Comparison of ENCODE assay signal across 8 cellular contexts in genomic region chr9:136665111-136665703, GRCh38. TPM values are rescaled to one million over a fixed set of nuclear protein-coding genes. Genes with fewer than 3 reads are reported as not detected.
DNase-seq lines count a peak whose midpoint lies in the region; ATAC-seq and TF ChIP-seq lines count a peak whose summit lies in the region.

No MANE protein-coding gene starts in this region.

- H3K27ac ChIP-seq in osteoblast (ENCODE audit: low read depth, low read length) = no peak overlapping the region

- ATAC-seq in T-cell (replicated peaks in 1 of 4) (peak; percentile 37 to 48 (median 42)), HG03039 (IDR thresholded peaks at IDR 0.05; ENCODE audit: unreplicated experiment) (no peak)

- no peaks in the 10 kb centered on the region for H3K36me3 Mint-ChIP-seq in T-helper 2 cell treated with Interferon-gamma antibody and Interleukin-4, amounts not matched to agents 5 μg/mL and 100 μg/mL, for 36 hours (ENCODE audit: low read depth)
- no peaks in the 10 kb centered on the region for H3K36me3 Mint-ChIP-seq in T-cell

- peaks cover 18% of the 10 kb centered on the region for H3K27me3 Mint-ChIP-seq in T-helper 2 cell treated with Interferon-gamma antibody and Interleukin-4, amounts not matched to agents 5 μg/mL and 100 μg/mL, for 36 hours (ENCODE audit: low read depth)
- peaks cover 0 to 24% of the 10 kb centered on the region in 2 donors for H3K27me3 Mint-ChIP-seq in T-cell

- POLR2A ChIA-PET in T-cell (lab: Charles Lee) = no interaction called here

- H3K9me3 Mint-ChIP-seq in T-helper 2 cell treated with Interferon-gamma antibody and Interleukin-4, amounts not matched to agents 5 μg/mL and 100 μg/mL, for 36 hours = no peaks in the 10 kb centered on the region
- H3K9me3 Mint-ChIP-seq in T-cell = no peaks in the 10 kb centered on the region

- TF ChIP-seq CTCF in osteoblast (IDR thresholded peaks at IDR 0.05; ENCODE audit: extremely low read depth, low read depth, low read length) = no peak

- no peak overlapping the region for H2AFZ ChIP-seq in osteoblast (ENCODE audit: low read length)

- no peaks in the 10 kb centered on the region for H3K9me3 ChIP-seq in osteoblast (ENCODE audit: low read depth, low read length)

- H3K4me3 Mint-ChIP-seq in T-helper 2 cell treated with Interferon-gamma antibody and Interleukin-4, amounts not matched to agents 5 μg/mL and 100 μg/mL, for 36 hours = peak overlapping the region; percentile 75
- H3K4me3 Mint-ChIP-seq in T-cell = peak overlapping the region; percentile 70 to 81 (median 71)

- peaks cover 3% of the 10 kb centered on the region for H3K4me1 ChIP-seq in osteoblast (ENCODE audit: insufficient read depth, low read length)

- peaks cover 4% of the 10 kb centered on the region for H3K4me1 Mint-ChIP-seq in T-helper 2 cell treated with Interferon-gamma antibody and Interleukin-4, amounts not matched to agents 5 μg/mL and 100 μg/mL, for 36 hours (ENCODE audit: low read depth)
- peaks cover 3 to 5% (median 5%) of the 10 kb centered on the region in 3 donors for H3K4me1 Mint-ChIP-seq in T-cell

- CTCF ChIA-PET in T-cell (lab: Charles Lee) = no interaction called here

- DNase-seq in T-helper 2 cell treated with Interferon-gamma antibody and Interleukin-4, amounts not matched to agents 5 μg/mL and 100 μg/mL, for 36 hours (ENCODE audit: low spot score) = peak; percentile 14
- DNase-seq in T-helper 2 cell = no peak
- peak in 1 of 34 experiments; percentile 24 for DNase-seq in T-cell
- peak; percentile 66 for DNase-seq in epidermal melanocyte (ENCODE audit: insufficient read length, low spot score)
- DNase-seq in osteoblast (ENCODE audit: insufficient read length, low spot score, missing footprints) = peak; percentile 98
- no peak for DNase-seq in amniotic stem cell (lab: John Stamatoyannopoulos, UW)
- no peak for DNase-seq in activated gamma-delta T cell (lab: John Stamatoyannopoulos, UW)

- H3K4me3 ChIP-seq in osteoblast (ENCODE audit: insufficient read depth, low read length) = peak overlapping the region; percentile 47

- no peak overlapping the region for H3K27ac Mint-ChIP-seq in T-helper 2 cell treated with Interferon-gamma antibody and Interleukin-4, amounts not matched to agents 5 μg/mL and 100 μg/mL, for 36 hours
- H3K27ac Mint-ChIP-seq in T-cell = no peak overlapping the region

- H3K79me2 ChIP-seq in osteoblast (ENCODE audit: insufficient read depth, low read length) = no peaks in the 10 kb centered on the region

- peak overlapping the region; percentile 18 for H3K4me2 ChIP-seq in osteoblast (ENCODE audit: insufficient read depth, low read length)

- no peaks in the 10 kb centered on the region for H4K20me1 ChIP-seq in osteoblast (ENCODE audit: insufficient read depth, low read length)

- peaks cover 15% of the 10 kb centered on the region for H3K27me3 ChIP-seq in osteoblast (ENCODE audit: insufficient read depth, low read length)

- no peaks in the 10 kb centered on the region for H3K36me3 ChIP-seq in osteoblast (ENCODE audit: insufficient read depth, low read length)

RNA-seq across cellular contexts. Expression of gene EGFL7, which starts 2.5 kb away (rescaled TPM):
- total RNA-seq in T-cell (1 to 10 TPM in 3 of 5 donors, under 1 TPM in 2; 0.43 to 1.9 (median 1.1) TPM), osteoblast (3.3 and 6.2 TPM in 2 replicates)

RNA-seq across cellular contexts. Expression of gene AGPAT2, which starts 22.1 kb away (rescaled TPM):
- total RNA-seq in T-cell (10 to 100 TPM in 4 of 5 donors, 1 to 10 TPM in 1; 6.5 to 13.0 (median 12.1) TPM), osteoblast (26.5 and 30.0 TPM in 2 replicates)

RNA-seq across cellular contexts. Expression of gene DIPK1B, which starts 47.2 kb away (rescaled TPM):
- total RNA-seq in T-cell (1 to 10 TPM in 1 of 5 donors, under 1 TPM in 4; 0.25 to 2.1 (median 0.77) TPM), osteoblast (not detected in 2 replicates)

Comparison
In these comparisons a context has a peak if more than half of its experiments do, and no peak if none do; other contexts are left out.
1. DNase-seq: peak in T-helper 2 cell treated with Interferon-gamma antibody and Interleukin-4, amounts not matched to agents 5 μg/mL and 100 μg/mL, for 36 hours (single experiment), epidermal melanocyte (single experiment) and osteoblast (single experiment); none in T-helper 2 cell (0 of 5), amniotic stem cell (single experiment) and activated gamma-delta T cell (single experiment).